Comparison of ENCODE assay signal across 1 cellular context in the genomic region with DNA sequence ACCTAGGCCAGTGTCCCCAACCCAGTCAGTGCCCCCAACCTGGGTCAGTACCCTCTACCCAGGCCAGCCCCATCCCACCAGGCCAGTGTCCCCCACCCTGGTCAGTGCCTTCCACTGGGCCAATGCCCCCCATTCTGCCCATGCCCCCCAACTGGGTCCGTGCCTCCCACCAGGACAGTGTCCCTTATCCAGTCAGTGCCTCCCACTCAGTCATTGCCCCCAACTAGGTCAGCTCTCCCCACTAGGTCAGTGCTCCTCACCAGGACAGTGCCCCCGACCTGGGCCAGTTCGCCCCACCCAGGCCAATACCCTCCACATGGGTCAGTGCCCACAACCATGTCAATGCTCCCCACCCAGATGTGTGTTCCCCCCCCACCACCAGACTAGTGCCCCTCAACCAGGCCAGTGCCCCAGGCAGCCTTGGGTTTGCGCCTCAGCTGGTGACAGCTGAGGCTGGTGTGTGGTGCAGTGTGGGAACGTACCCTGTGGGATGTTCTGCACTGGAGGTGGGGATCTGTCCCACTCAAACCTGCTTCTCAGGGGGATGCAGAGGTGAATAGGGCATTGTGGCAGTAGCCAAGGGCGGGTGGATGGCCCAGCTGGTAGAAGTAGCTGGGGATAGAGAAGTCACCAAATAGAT.
TF ChIP-seq lines count a peak whose summit lies in the region.

No MANE protein-coding gene starts in this region.

TF ChIP-seq in IMR-90, 13 proteins besides CTCF, POLR2A, EP300 and RAD21 (continued from another document):
- TF ChIP-seq RCOR1 (IDR thresholded peaks at IDR 0.05; ENCODE audit: insufficient replicate concordance, low read length) (no peak), MAZ (IDR thresholded peaks at IDR 0.05; ENCODE audit: borderline replicate concordance, low read depth, low read length) (no peak), CEBPB (IDR thresholded peaks at IDR 0.05; ENCODE audit: low read depth, low read length) (no peak), FOS (IDR thresholded peaks at IDR 0.05; ENCODE audit: low read depth, low read length) (no peak)
